In the genomic region with DNA sequence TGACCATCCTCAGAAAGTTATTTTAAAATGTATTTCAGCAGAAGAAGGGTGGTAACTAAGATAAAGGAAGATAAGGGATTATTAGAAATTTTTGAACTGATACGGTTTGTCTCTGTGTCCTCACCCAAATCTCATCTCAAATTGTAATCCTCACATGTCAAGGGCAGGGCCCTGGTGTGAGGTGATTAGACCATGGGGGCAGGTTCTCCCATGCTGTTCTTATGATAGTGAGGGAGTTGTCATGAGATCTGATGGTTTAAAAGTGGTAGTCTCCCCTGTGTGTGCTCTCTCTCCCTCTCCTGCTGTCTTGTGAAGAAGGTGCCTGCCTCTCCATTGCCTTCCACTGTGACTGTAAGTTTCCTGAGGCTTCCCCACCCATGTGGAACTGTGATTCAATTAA, we compare ENCODE assay signal across 18 cellular contexts. TPM values are rescaled to one million over a fixed set of nuclear protein-coding genes. Genes with fewer than 3 reads are reported as not detected.
DNase-seq lines count a peak whose midpoint lies in the region; ATAC-seq lines count a peak whose summit lies in the region.
"Had no signal": no experiment of that assay in that cellular context is flagged by ENCODE, and none has a peak within 500 bp of the region (broad histone marks: within the 10 kb centered on the region; RNA-seq: fewer than 3 reads in every experiment).

No MANE protein-coding gene starts in this region.

- CTCF ChIA-PET in activated naive CD4-positive, alpha-beta T cell treated with anti-CD3 and anti-CD28 coated beads for 36 hours (lab: Charles Lee) = interaction anchor here (1.2 kb wide), 1 partner anchor 51 kb away, joined by 3 read pairs; no protein-coding TSS in a partner anchor

- no peak for DNase-seq in activated naive CD4-positive, alpha-beta T cell treated with anti-CD3 and anti-CD28 coated beads for 36 hours
- DNase-seq in OCI-M1 (lab: John Stamatoyannopoulos, UW) (peak; percentile 7), NCI-H128 (lab: John Stamatoyannopoulos, UW; ENCODE audit: unreplicated experiment) (no peak), sciatic nerve (ENCODE audit: low spot score) (no peak)
- DNase-seq in central memory CD8-positive, alpha-beta T cell (ENCODE audit: low spot score in 2 of 2) = no peak
- DNase-seq in effector CD4-positive, alpha-beta T cell = no peak
- DNase-seq: DMS153, DND-41, NCI-H1092, NCI-H1436 treated with DMSO at 0.1 percent for 48 hours, NCI-H187 treated with DMSO at 0.1 percent for 48 hours, NCI-H446, NCI-H524 treated with DMSO at 0.1 percent for 48 hours, NCI-H774, PC-3, SK-N-SH had no signal

- intact Hi-C loops in activated naive CD4-positive, alpha-beta T cell treated with anti-CD3 and anti-CD28 coated beads for 36 hours (cut with micrococcal nuclease) = no loop called here
- intact Hi-C loops in sciatic nerve (cut with DNase I) = no loop called here

- peak overlapping the region; percentile 35 for H3K27ac Mint-ChIP-seq in activated naive CD4-positive, alpha-beta T cell treated with anti-CD3 and anti-CD28 coated beads, Interleukin-2, amount 50 U/mL, for 24 hours
- H3K27ac Mint-ChIP-seq in activated naive CD4-positive, alpha-beta T cell treated with anti-CD3 and anti-CD28 coated beads for 36 hours = no peak overlapping the region
- H3K27ac Mint-ChIP-seq in central memory CD8-positive, alpha-beta T cell (ENCODE audit: low read depth) = peak overlapping the region; percentile 86
- H3K27ac Mint-ChIP-seq: IgD-negative memory B cell had no signal

- H3K27me3 Mint-ChIP-seq in activated naive CD4-positive, alpha-beta T cell treated with anti-CD3 and anti-CD28 coated beads, Interleukin-2, amount 50 U/mL, for 24 hours = no peaks in the 10 kb centered on the region
- H3K27me3 Mint-ChIP-seq in activated naive CD4-positive, alpha-beta T cell treated with anti-CD3 and anti-CD28 coated beads for 36 hours (ENCODE audit: low read depth) = no peaks in the 10 kb centered on the region
- no peaks in the 10 kb centered on the region for H3K27me3 Mint-ChIP-seq in central memory CD8-positive, alpha-beta T cell

- peaks cover 50% of the 10 kb centered on the region for H3K4me1 Mint-ChIP-seq in activated naive CD4-positive, alpha-beta T cell treated with anti-CD3 and anti-CD28 coated beads, Interleukin-2, amount 50 U/mL, for 24 hours
- H3K4me1 Mint-ChIP-seq in activated naive CD4-positive, alpha-beta T cell treated with anti-CD3 and anti-CD28 coated beads for 36 hours (ENCODE audit: low read depth) = peaks cover 33% of the 10 kb centered on the region
- H3K4me1 Mint-ChIP-seq in central memory CD8-positive, alpha-beta T cell = no peaks in the 10 kb centered on the region
- H3K4me1 Mint-ChIP-seq: IgD-negative memory B cell had no signal

- H3K9me3 Mint-ChIP-seq in activated naive CD4-positive, alpha-beta T cell treated with anti-CD3 and anti-CD28 coated beads, Interleukin-2, amount 50 U/mL, for 24 hours = no peaks in the 10 kb centered on the region
- peaks cover 11% of the 10 kb centered on the region for H3K9me3 Mint-ChIP-seq in activated naive CD4-positive, alpha-beta T cell treated with anti-CD3 and anti-CD28 coated beads for 36 hours
- H3K9me3 Mint-ChIP-seq in central memory CD8-positive, alpha-beta T cell = no peaks in the 10 kb centered on the region
- H3K9me3 Mint-ChIP-seq: IgD-negative memory B cell had no signal

- H3K4me3 Mint-ChIP-seq in activated naive CD4-positive, alpha-beta T cell treated with anti-CD3 and anti-CD28 coated beads, Interleukin-2, amount 50 U/mL, for 24 hours = no peak overlapping the region
- H3K4me3 Mint-ChIP-seq in activated naive CD4-positive, alpha-beta T cell treated with anti-CD3 and anti-CD28 coated beads for 36 hours = no peak overlapping the region
- H3K4me3 Mint-ChIP-seq in central memory CD8-positive, alpha-beta T cell = no peak overlapping the region
- H3K4me3 Mint-ChIP-seq: IgD-negative memory B cell had no signal

- no peak for ATAC-seq in central memory CD8-positive, alpha-beta T cell (replicated peaks; ENCODE audit: extremely low read depth, poor library complexity, severe bottlenecking)
- no peak for ATAC-seq in sciatic nerve
- ATAC-seq: PC-3 had no signal

- H3K36me3 Mint-ChIP-seq in activated naive CD4-positive, alpha-beta T cell treated with anti-CD3 and anti-CD28 coated beads, Interleukin-2, amount 50 U/mL, for 24 hours = peaks cover 40% of the 10 kb centered on the region
- peaks cover 31% of the 10 kb centered on the region for H3K36me3 Mint-ChIP-seq in activated naive CD4-positive, alpha-beta T cell treated with anti-CD3 and anti-CD28 coated beads for 36 hours (ENCODE audit: low read depth)
- H3K36me3 Mint-ChIP-seq in central memory CD8-positive, alpha-beta T cell (ENCODE audit: insufficient read depth) = peaks cover 20% of the 10 kb centered on the region

RNA-seq across cellular contexts. Expression of a gene that starts 36.1 kb away (rescaled TPM):
- 10 to 100 TPM; 12.0 to 12.6 TPM for total RNA-seq in activated naive CD4-positive, alpha-beta T cell treated with anti-CD3 and anti-CD28 coated beads for 36 hours
- total RNA-seq in sciatic nerve = 14.3 TPM
